In genomic region chr9:135992486-135993408, GRCh38 we compare ENCODE assay signal across 1 cellular context.
TF ChIP-seq lines count a peak whose summit lies in the region.

No MANE protein-coding gene starts in this region.

TF ChIP-seq in HEK293, 187 proteins besides CTCF, POLR2A, EP300 and RAD21 (continued from another document):
- peak; percentile 83 for TF ChIP-seq ZNF660 (tag by site-specific recombination; IDR thresholded peaks at IDR 0.05)
- peak; percentile 73 for TF ChIP-seq KLF1 (tag by site-specific recombination; IDR thresholded peaks at IDR 0.05)
- TF ChIP-seq SP3 (tag by site-specific recombination; IDR thresholded peaks at IDR 0.05), result peak; percentile 73
- peak; percentile 53; the same call in 1 of the 2 replicates for TF ChIP-seq IKZF3 (tag by site-specific recombination; IDR thresholded peaks at IDR 0.05)
- peak; percentile 98 for TF ChIP-seq ZNF768 (tag by site-specific recombination; IDR thresholded peaks at IDR 0.05)
- TF ChIP-seq REST (tag by site-specific recombination; IDR thresholded peaks at IDR 0.05), result no peak
- peak; percentile 7; the same call in 1 of the 2 replicates for TF ChIP-seq GFI1B (tag by site-specific recombination; IDR thresholded peaks at IDR 0.05)
- TF ChIP-seq ZNF335 (tag by site-specific recombination; conservative IDR thresholded peaks at IDR 0.05), result peak; percentile 38; the same call in 1 of the 2 replicates
- TF ChIP-seq WT1 (tag by site-specific recombination; IDR thresholded peaks at IDR 0.05), result no peak; the same call in 1 of the 2 replicates
- no peak; the same call in 1 of the 2 replicates for TF ChIP-seq ZNF324 (tag by site-specific recombination; IDR thresholded peaks at IDR 0.05)
